In genomic region chr1:11857164-11857853, GRCh38 we compare ENCODE assay signal across 1 cellular context.
A peak's percentile ranks its signal among the peaks of the same experiment; 100 is the strongest.
TF ChIP-seq lines count a peak whose summit lies in the region.

No MANE protein-coding gene starts in this region.

TF ChIP-seq in GM12891, 5 proteins besides CTCF, POLR2A, EP300 and RAD21 (continued from another document):
- TF ChIP-seq SPI1 (IDR thresholded peaks at IDR 0.05; ENCODE audit: low read depth, low read length) = peak; percentile 34; the same call in 1 of the 2 replicates
